ENCODE assay signal across 27 cellular contexts in the genomic region with DNA sequence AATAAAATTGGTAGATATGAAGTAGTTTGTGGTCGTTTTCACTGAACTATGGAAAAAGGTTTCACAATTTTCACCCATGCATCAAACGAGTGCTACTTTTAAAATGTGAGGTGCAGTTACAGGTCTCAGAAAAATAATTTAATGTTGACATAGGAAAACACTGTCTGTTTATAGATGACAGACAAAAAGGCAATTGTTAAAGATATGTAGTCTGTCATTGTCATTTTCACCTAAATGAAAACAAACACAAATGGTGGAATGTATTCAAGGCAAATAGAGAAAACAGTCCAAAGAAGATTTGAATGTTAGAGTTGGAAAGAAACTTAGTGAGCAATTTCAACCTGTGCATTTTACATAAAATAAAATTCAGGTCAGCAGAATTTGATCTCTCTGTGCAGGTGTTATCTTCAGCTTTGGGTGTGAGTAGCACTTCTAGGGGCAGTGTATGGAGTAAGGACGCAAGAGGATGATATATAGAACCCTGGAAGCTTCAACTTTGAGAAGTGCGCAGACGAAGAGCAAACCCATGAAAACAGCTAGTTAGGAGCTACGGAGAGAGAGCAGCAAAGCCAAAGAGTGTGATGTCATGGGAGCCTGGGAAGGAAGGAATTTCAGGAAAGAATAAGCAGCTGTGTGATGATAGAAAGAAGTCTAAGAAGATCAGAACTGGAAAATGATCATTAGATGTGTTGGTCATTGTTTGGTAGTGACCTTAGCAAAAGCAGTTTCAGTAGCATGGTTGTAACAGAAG. TPM values are rescaled to one million over a fixed set of nuclear protein-coding genes. Genes with fewer than 3 reads are reported as not detected.
DNase-seq lines count a peak whose midpoint lies in the region; ATAC-seq and TF ChIP-seq lines count a peak whose summit lies in the region.
"Had no signal": no experiment of that assay in that cellular context is flagged by ENCODE, and none has a peak within 500 bp of the region (broad histone marks: within the 10 kb centered on the region; RNA-seq: fewer than 3 reads in every experiment).

No MANE protein-coding gene starts in this region.

- H3K9me3 ChIP-seq in HEK293 (ENCODE audit: control insufficient read depth, insufficient read depth, low read depth, low read length) = no peaks in the 10 kb centered on the region
- H3K9me3 ChIP-seq in esophagus squamous epithelium = no peaks in the 10 kb centered on the region
- no peaks in the 10 kb centered on the region for H3K9me3 ChIP-seq in tibial artery
- H3K9me3 ChIP-seq in SJCRH30 (replicated peaks) = no peaks in the 10 kb centered on the region
- H3K9me3 ChIP-seq in prostate gland = no peaks in the 10 kb centered on the region
- H3K9me3 ChIP-seq: BLaER1, esophagus muscularis mucosa, lower lobe of right lung had no signal

- POLR2A ChIA-PET in HEK293 (lab: Yijun Ruan, JAX) = no interaction called here

- no peak for DNase-seq in esophagus squamous epithelium (lab: John Stamatoyannopoulos, UW)
- DNase-seq in tibial artery = no peak
- DNase-seq in UCSD-AML1 (lab: John Stamatoyannopoulos, UW; ENCODE audit: unreplicated experiment) = no peak
- DNase-seq in SJCRH30 = no peak
- no peak for DNase-seq in prostate gland (ENCODE audit: low spot score)
- DNase-seq: activated gamma-delta T cell treated with Interleukin-2 at 50 U/mL for 16 hours; activated naive CD8-positive, alpha-beta T cell treated with anti-CD3 and anti-CD28 coated beads, Interleukin-2, amount 10 ng/mL, durations not matched to agents 7 days and 5 days; activated T-cell treated with anti-CD3 and anti-CD28 coated beads, Interleukin-2, amount 50 U/mL, for 4 hours; DND-41; dorsolateral prefrontal cortex; foreskin keratinocyte; GM23248; Kasumi-1; lower lobe of right lung; natural killer cell; NCI-H1436 treated with DMSO at 0.1 percent for 48 hours; stimulated activated naive CD8-positive, alpha-beta T cell treated with anti-CD3 and anti-CD28 coated beads, Interleukin-15, amount 100 ng/mL, for 72 hours; T-cell; trophoblast cell had no signal

- 64 to 71% methylated on average over 6 of the region's 6 CpGs for WGBS in esophagus squamous epithelium, 2 donors
- 64% methylated on average over 6 of the region's 6 CpGs for WGBS in prostate gland

- H3K4me3 ChIP-seq in HEK293 (ENCODE audit: low read depth, low read length) (no peak overlapping the region), esophagus squamous epithelium (no peak overlapping the region), tibial artery (no peak overlapping the region), SJCRH30 (no peak overlapping the region), prostate gland (no peak overlapping the region)
- H3K4me3 ChIP-seq: BLaER1, dorsolateral prefrontal cortex, esophagus muscularis mucosa, GM23248, hepatocyte, lower lobe of right lung had no signal

- no peaks in the 10 kb centered on the region for H3K27me3 Mint-ChIP-seq in nephron (ENCODE audit: low read depth)

- TF ChIP-seq POLR2A in esophagus squamous epithelium (IDR thresholded peaks at IDR 0.05) = no peak
- TF ChIP-seq POLR2A in prostate gland (IDR thresholded peaks at IDR 0.05) = no peak

- H3K9me3 Mint-ChIP-seq in nephron = no peaks in the 10 kb centered on the region
- H3K9me3 Mint-ChIP-seq: activated naive CD8-positive, alpha-beta T cell treated with anti-CD3 and anti-CD28 coated beads, Interleukin-2, amount 10 ng/mL, durations not matched to agents 7 days and 5 days; activated T-cell treated with anti-CD3 and anti-CD28 coated beads, Interleukin-2, amount 50 U/mL, for 4 hours; central memory CD8-positive, alpha-beta T cell; natural killer cell; stimulated activated naive CD8-positive, alpha-beta T cell treated with anti-CD3 and anti-CD28 coated beads, Interleukin-15, amount 100 ng/mL, for 72 hours; T-cell had no signal

- H3K27me3 ChIP-seq in esophagus squamous epithelium = no peaks in the 10 kb centered on the region
- no peaks in the 10 kb centered on the region for H3K27me3 ChIP-seq in tibial artery
- no peaks in the 10 kb centered on the region for H3K27me3 ChIP-seq in SJCRH30
- no peaks in the 10 kb centered on the region for H3K27me3 ChIP-seq in prostate gland (replicated peaks; ENCODE audit: insufficient read depth)
- H3K27me3 ChIP-seq: BLaER1, dorsolateral prefrontal cortex, esophagus muscularis mucosa, foreskin keratinocyte, hepatocyte had no signal

- no peak for ATAC-seq in HG02763 (IDR thresholded peaks at IDR 0.05; ENCODE audit: unreplicated experiment)
- ATAC-seq: activated T-cell treated with anti-CD3 and anti-CD28 coated beads, Interleukin-2, amount 50 U/mL, for 4 hours; foreskin keratinocyte; natural killer cell; stimulated activated naive CD8-positive, alpha-beta T cell treated with anti-CD3 and anti-CD28 coated beads, Interleukin-15, amount 100 ng/mL, for 72 hours; T-cell had no signal

- TF ChIP-seq CTCF in HEK293 (tag by site-specific recombination; IDR thresholded peaks at IDR 0.05) (no peak), esophagus squamous epithelium (IDR thresholded peaks at IDR 0.05) (no peak), nephron (IDR thresholded peaks at IDR 0.05; ENCODE audit: unreplicated experiment in 3 of 3) (no peak), tibial artery (IDR thresholded peaks at IDR 0.05) (no peak), prostate gland (IDR thresholded peaks at IDR 0.05) (no peak)

- H3K4me1 ChIP-seq in HEK293 (ENCODE audit: control insufficient read depth, insufficient read depth, low read length) = peaks cover 18% of the 10 kb centered on the region
- peaks cover 5 to 55% (median 13%) of the 10 kb centered on the region in 3 donors for H3K4me1 ChIP-seq in esophagus squamous epithelium
- peaks cover 0 to 94% (median 46%) of the 10 kb centered on the region in 4 donors for H3K4me1 ChIP-seq in tibial artery
- H3K4me1 ChIP-seq in SJCRH30 = no peaks in the 10 kb centered on the region
- H3K4me1 ChIP-seq in prostate gland (replicated peaks) = no peaks in the 10 kb centered on the region
- H3K4me1 ChIP-seq: BLaER1 had no signal

- CTCF ChIA-PET in HEK293 (lab: Yijun Ruan, JAX) = interaction anchor here (0.6 to 1.6 kb wide), 2 partner anchors 53 to 63 kb away, joined by 3 read pairs; no protein-coding TSS in a partner anchor

- peak overlapping the region; percentile 7 to 23 (median 11) for H3K27ac Mint-ChIP-seq in nephron
- H3K27ac Mint-ChIP-seq: activated naive CD8-positive, alpha-beta T cell treated with anti-CD3 and anti-CD28 coated beads, Interleukin-2, amount 10 ng/mL, durations not matched to agents 7 days and 5 days; natural killer cell; stimulated activated naive CD8-positive, alpha-beta T cell treated with anti-CD3 and anti-CD28 coated beads, Interleukin-15, amount 100 ng/mL, for 72 hours; T-cell had no signal

- H3K36me3 Mint-ChIP-seq in nephron (ENCODE audit: low read depth) = no peaks in the 10 kb centered on the region
- H3K36me3 Mint-ChIP-seq: activated naive CD8-positive, alpha-beta T cell treated with anti-CD3 and anti-CD28 coated beads, Interleukin-2, amount 10 ng/mL, durations not matched to agents 7 days and 5 days; natural killer cell; T-cell had no signal

- H3K27ac ChIP-seq in HEK293 (ENCODE audit: extremely low read depth, low read depth, low read length) (no peak overlapping the region), esophagus squamous epithelium (peak overlapping the region in 3 of 4 donors; percentile 23 to 68 (median 61)), tibial artery (peak overlapping the region; percentile 90 to 93), SJCRH30 (no peak overlapping the region), prostate gland (peak overlapping the region in 1 of 2 donors; percentile 3)
- H3K27ac ChIP-seq: BLaER1, dorsolateral prefrontal cortex, foreskin keratinocyte, GM23248, hepatocyte, lower lobe of right lung had no signal

- H3K4me3 Mint-ChIP-seq in nephron = no peak overlapping the region
- H3K4me3 Mint-ChIP-seq: activated naive CD8-positive, alpha-beta T cell treated with anti-CD3 and anti-CD28 coated beads, Interleukin-2, amount 10 ng/mL, durations not matched to agents 7 days and 5 days; activated T-cell treated with anti-CD3 and anti-CD28 coated beads, Interleukin-2, amount 50 U/mL, for 4 hours; central memory CD8-positive, alpha-beta T cell; natural killer cell; stimulated activated naive CD8-positive, alpha-beta T cell treated with anti-CD3 and anti-CD28 coated beads, Interleukin-15, amount 100 ng/mL, for 72 hours; T-cell had no signal

- H3K4me1 Mint-ChIP-seq in nephron = peaks cover 33% of the 10 kb centered on the region
- H3K4me1 Mint-ChIP-seq: activated naive CD8-positive, alpha-beta T cell treated with anti-CD3 and anti-CD28 coated beads, Interleukin-2, amount 10 ng/mL, durations not matched to agents 7 days and 5 days; central memory CD8-positive, alpha-beta T cell; natural killer cell; stimulated activated naive CD8-positive, alpha-beta T cell treated with anti-CD3 and anti-CD28 coated beads, Interleukin-15, amount 100 ng/mL, for 72 hours; T-cell had no signal

- no peaks in the 10 kb centered on the region for H3K36me3 ChIP-seq in HEK293 (ENCODE audit: control insufficient read depth in 2 of 2, insufficient read depth in 1 of 2, low read length in 2 of 2)
- no peaks in the 10 kb centered on the region for H3K36me3 ChIP-seq in esophagus squamous epithelium
- no peaks in the 10 kb centered on the region for H3K36me3 ChIP-seq in tibial artery
- no peaks in the 10 kb centered on the region for H3K36me3 ChIP-seq in SJCRH30
- H3K36me3 ChIP-seq in prostate gland = no peaks in the 10 kb centered on the region
- H3K36me3 ChIP-seq: BLaER1, esophagus muscularis mucosa, lower lobe of right lung had no signal

- intact Hi-C loops in esophagus squamous epithelium (cut with DNase I) (no loop called here), tibial artery (cut with DNase I; ENCODE audit: low total_unique reads) (no loop called here), prostate gland (cut with DNase I) (no loop called here)

TF ChIP-seq in HEK293, 187 proteins besides CTCF, POLR2A, EP300 and RAD21:
- TF ChIP-seq ZNF549 (tag by site-specific recombination; IDR thresholded peaks at IDR 0.05) = no peak
- TF ChIP-seq, protein P1, sequence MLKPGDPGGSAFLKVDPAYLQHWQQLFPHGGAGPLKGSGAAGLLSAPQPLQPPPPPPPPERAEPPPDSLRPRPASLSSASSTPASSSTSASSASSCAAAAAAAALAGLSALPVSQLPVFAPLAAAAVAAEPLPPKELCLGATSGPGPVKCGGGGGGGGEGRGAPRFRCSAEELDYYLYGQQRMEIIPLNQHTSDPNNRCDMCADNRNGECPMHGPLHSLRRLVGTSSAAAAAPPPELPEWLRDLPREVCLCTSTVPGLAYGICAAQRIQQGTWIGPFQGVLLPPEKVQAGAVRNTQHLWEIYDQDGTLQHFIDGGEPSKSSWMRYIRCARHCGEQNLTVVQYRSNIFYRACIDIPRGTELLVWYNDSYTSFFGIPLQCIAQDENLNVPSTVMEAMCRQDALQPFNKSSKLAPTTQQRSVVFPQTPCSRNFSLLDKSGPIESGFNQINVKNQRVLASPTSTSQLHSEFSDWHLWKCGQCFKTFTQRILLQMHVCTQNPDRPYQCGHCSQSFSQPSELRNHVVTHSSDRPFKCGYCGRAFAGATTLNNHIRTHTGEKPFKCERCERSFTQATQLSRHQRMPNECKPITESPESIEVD (tag by site-specific recombination; IDR thresholded peaks at IDR 0.05) = peak; percentile 52
TF ChIP-seq in HEK293: peak in this region for 1.

RNA-seq across cellular contexts. Expression of a gene that starts 6.2 kb away (rescaled TPM):
- total RNA-seq in esophagus squamous epithelium (10 to 100 TPM in 2 of 4 donors, 1 to 10 TPM in 2; 1.4 to 15.1 (median 7.0) TPM), prostate gland (10 to 100 TPM; 12.7 to 13.3 TPM)
- total RNA-seq in SJCRH30 (2014; rRNA removed; shearing (Covaris generic)) = not detected in 2 replicates
- total RNA-seq: activated naive CD8-positive, alpha-beta T cell treated with anti-CD3 and anti-CD28 coated beads, Interleukin-2, amount 10 ng/mL, durations not matched to agents 7 days and 5 days; foreskin keratinocyte; GM23248; mononuclear cell; natural killer cell had no signal

Comparison
In these comparisons a context has a peak if more than half of its experiments do, and no peak if none do; other contexts are left out.
1. H3K27ac ChIP-seq: peak in esophagus squamous epithelium (3 of 4) and tibial artery (2 of 2); none in HEK293 (single experiment) and SJCRH30 (single experiment).